8 cellular contexts compared by ENCODE assay signal in genomic region chr19:45370410-45371204, GRCh38. TPM values are rescaled to one million over a fixed set of nuclear protein-coding genes. Genes with fewer than 3 reads are reported as not detected.
DNase-seq lines count a peak whose midpoint lies in the region; ATAC-seq and TF ChIP-seq lines count a peak whose summit lies in the region.

Gene ERCC2 (minus strand): TSS chr19:45370573. CDS start chr19:45370540, 33 bp downstream.

- no peaks in the 10 kb centered on the region for H3K36me3 Mint-ChIP-seq in activated naive CD4-positive, alpha-beta T cell treated with anti-CD3 and anti-CD28 coated beads for 36 hours (ENCODE audit: low read depth)

- TF ChIP-seq CTCF in gastroesophageal sphincter (IDR thresholded peaks at IDR 0.05) (no peak), neutrophil (IDR thresholded peaks at IDR 0.05) (no peak)

- POLR2A ChIA-PET in HEK293T (lab: Yijun Ruan, JAX), result no interaction called here

- no peak for TF ChIP-seq POLR2A in gastroesophageal sphincter (IDR thresholded peaks at IDR 0.05)

- intact Hi-C loops in activated naive CD4-positive, alpha-beta T cell treated with anti-CD3 and anti-CD28 coated beads for 36 hours (cut with micrococcal nuclease), result loop anchor here (1.0 kb wide), 5 partner anchors 32 to 214 kb away; partner anchors contain the start of genes BLOC1S3, OPA3, PPP1R13L and TRAPPC6A

- peak within 1 kb of the TSS; percentile 91 for H3K27ac Mint-ChIP-seq in activated naive CD4-positive, alpha-beta T cell treated with anti-CD3 and anti-CD28 coated beads for 36 hours

- H3K9me3 ChIP-seq in gastroesophageal sphincter (no peaks in the 10 kb centered on the region), neutrophil (no peaks in the 10 kb centered on the region)

- H3K27me3 ChIP-seq in gastroesophageal sphincter (no peaks in the 10 kb centered on the region), neutrophil (no peaks in the 10 kb centered on the region)

- H3K4me3 Mint-ChIP-seq in activated naive CD4-positive, alpha-beta T cell treated with anti-CD3 and anti-CD28 coated beads for 36 hours, result peak within 1 kb of the TSS; percentile 93

- DNase-seq in GF-D8 (lab: John Stamatoyannopoulos, UW) (peak; percentile 90), HEK293T (ENCODE audit: extremely low spot score) (peak; percentile 100), NAMALWA (ENCODE audit: low spot score) (peak; percentile 99), SK-N-DZ (ENCODE audit: low spot score) (peak; percentile 98), superior temporal gyrus (ENCODE audit: extremely low spot score) (peak; percentile 99)
- peak; percentile 100 for DNase-seq in activated naive CD4-positive, alpha-beta T cell treated with anti-CD3 and anti-CD28 coated beads for 36 hours

- TF ChIP-seq EP300 in gastroesophageal sphincter (IDR thresholded peaks at IDR 0.05), result no peak

- no peaks in the 10 kb centered on the region for H3K27me3 Mint-ChIP-seq in activated naive CD4-positive, alpha-beta T cell treated with anti-CD3 and anti-CD28 coated beads for 36 hours (ENCODE audit: low read depth)

- 5 to 16% methylated on average over 11 to 16 of the region's 55 CpGs for WGBS in gastroesophageal sphincter (ENCODE audit: low coverage in 1 of 2), 2 donors

- peaks cover 5% of the 10 kb centered on the region for H3K4me1 Mint-ChIP-seq in activated naive CD4-positive, alpha-beta T cell treated with anti-CD3 and anti-CD28 coated beads for 36 hours (ENCODE audit: low read depth)

- CTCF ChIA-PET in HEK293T (lab: Yijun Ruan, JAX), result interaction anchor here (0.7 to 0.8 kb wide), 2 partner anchors 33 to 632 kb away, joined by 3 to 4 read pairs; no protein-coding TSS in a partner anchor
- CTCF ChIA-PET in activated naive CD4-positive, alpha-beta T cell treated with anti-CD3 and anti-CD28 coated beads for 36 hours (lab: Charles Lee), result interaction anchor here (0.6 to 1.0 kb wide), 3 partner anchors 32 to 309 kb away, joined by 3 to 5 read pairs (median 3); no protein-coding TSS in a partner anchor

- H3K36me3 ChIP-seq in gastroesophageal sphincter, result no peaks in the 10 kb centered on the region
- H3K36me3 ChIP-seq in neutrophil, result no peaks in the 10 kb centered on the region

- peak; percentile 100 for ATAC-seq in gastroesophageal sphincter

- H3K27ac ChIP-seq in gastroesophageal sphincter (peak within 1 kb of the TSS; percentile 47 to 84 (median 80)), neutrophil (peak within 1 kb of the TSS; percentile 69)

- no peaks in the 10 kb centered on the region for H3K9me3 Mint-ChIP-seq in activated naive CD4-positive, alpha-beta T cell treated with anti-CD3 and anti-CD28 coated beads for 36 hours

- H3K4me1 ChIP-seq in gastroesophageal sphincter (peaks cover 0 to 22% (median 3%) of the 10 kb centered on the region in 3 donors), neutrophil (ENCODE audit: control insufficient read depth in 1 of 2, insufficient read depth in 1 of 2, low read depth in 1 of 2, low read length in 1 of 2) (peaks cover 11 to 14% of the 10 kb centered on the region in 2 experiments)

- H3K4me3 ChIP-seq in gastroesophageal sphincter, result peak within 1 kb of the TSS; percentile 82 to 89
- peak within 1 kb of the TSS; percentile 58 to 91 for H3K4me3 ChIP-seq in neutrophil (ENCODE audit: low read depth in 1 of 2, low read length in 1 of 2)

TF ChIP-seq in HEK293T, 16 proteins besides CTCF, POLR2A, EP300 and RAD21:
- TF ChIP-seq L3MBTL2 (conservative IDR thresholded peaks at IDR 0.05) (peak; percentile 17; the same call in 1 of the 2 replicates), LEF1 (IDR thresholded peaks at IDR 0.05; ENCODE audit: borderline replicate concordance) (no peak), PKNOX1 (IDR thresholded peaks at IDR 0.05) (peak; percentile 100), FOXA1 (IDR thresholded peaks at IDR 0.05) (no peak), ZNF384 (IDR thresholded peaks at IDR 0.05) (0 out of 2 replicates have a peak, but pooled peaks have one; percentile 33), FOXK2 (IDR thresholded peaks at IDR 0.05) (no peak; the same call in 1 of the 2 replicates), BHLHE40 (IDR thresholded peaks at IDR 0.05; ENCODE audit: borderline replicate concordance) (no peak), TARDBP (IDR thresholded peaks at IDR 0.05) (no peak)

RNA-seq across cellular contexts. Expression of gene ERCC2, which starts in this region (rescaled TPM):
- polyA plus RNA-seq in SK-N-DZ (2014; cell fraction: cytosol; rRNA removed), result 12.8 and 18.6 TPM in 2 replicates
- 46.4 and 54.7 TPM in 2 replicates for polyA plus RNA-seq in SK-N-DZ (2014; cell fraction: nucleus; rRNA removed)
- total RNA-seq in activated naive CD4-positive, alpha-beta T cell treated with anti-CD3 and anti-CD28 coated beads for 36 hours, result 10 to 100 TPM; 20.6 to 22.9 TPM
- total RNA-seq in gastroesophageal sphincter, result 10 to 100 TPM in 3 of 4 donors, 1 to 10 TPM in 1; 7.1 to 18.8 (median 12.5) TPM

Comparison
In these comparisons a context has a peak if more than half of its experiments do, and no peak if none do; other contexts are left out.
1. Peak in every context shown above with its lines: DNase-seq, ATAC-seq, H3K4me3 ChIP-seq and H3K27ac ChIP-seq.